8 cellular contexts compared by ENCODE assay signal in genomic region chr2:150486539-150487484, GRCh38. TPM values are rescaled to one million over a fixed set of nuclear protein-coding genes. Genes with fewer than 3 reads are reported as not detected.
DNase-seq lines count a peak whose midpoint lies in the region; ATAC-seq and TF ChIP-seq lines count a peak whose summit lies in the region.

No MANE protein-coding gene starts in this region.

- H3K36me3 Mint-ChIP-seq in stimulated activated naive CD8-positive, alpha-beta T cell treated with anti-CD3 and anti-CD28 coated beads, Interleukin-15, Interleukin-2, amounts not matched to agents 100 ng/mL and 50 ng/mL, for 24 hours (ENCODE audit: low read depth) = no peaks in the 10 kb centered on the region
- no peaks in the 10 kb centered on the region for H3K36me3 Mint-ChIP-seq in glutamatergic neuron (ENCODE audit: unreplicated experiment)
- peaks cover 1% of the 10 kb centered on the region for H3K36me3 Mint-ChIP-seq in progenitor cell of endocrine pancreas (ENCODE audit: insufficient read depth)

- peak overlapping the region; percentile 61 for H3K4me3 Mint-ChIP-seq in stimulated activated naive CD8-positive, alpha-beta T cell treated with anti-CD3 and anti-CD28 coated beads, Interleukin-15, Interleukin-2, amounts not matched to agents 100 ng/mL and 50 ng/mL, for 24 hours
- peak overlapping the region; percentile 94 for H3K4me3 Mint-ChIP-seq in glutamatergic neuron (ENCODE audit: unreplicated experiment)
- peak overlapping the region; percentile 99 for H3K4me3 Mint-ChIP-seq in progenitor cell of endocrine pancreas (ENCODE audit: low read depth)

- peaks cover 11% of the 10 kb centered on the region for H3K4me1 Mint-ChIP-seq in stimulated activated naive CD8-positive, alpha-beta T cell treated with anti-CD3 and anti-CD28 coated beads, Interleukin-15, Interleukin-2, amounts not matched to agents 100 ng/mL and 50 ng/mL, for 24 hours (ENCODE audit: low read depth)
- peaks cover 16% of the 10 kb centered on the region for H3K4me1 Mint-ChIP-seq in glutamatergic neuron (ENCODE audit: low read depth, unreplicated experiment)
- H3K4me1 Mint-ChIP-seq in progenitor cell of endocrine pancreas (ENCODE audit: low read depth) = peaks cover 32% of the 10 kb centered on the region

- no peak overlapping the region for H3K27ac Mint-ChIP-seq in stimulated activated naive CD8-positive, alpha-beta T cell treated with anti-CD3 and anti-CD28 coated beads, Interleukin-15, Interleukin-2, amounts not matched to agents 100 ng/mL and 50 ng/mL, for 24 hours
- H3K27ac Mint-ChIP-seq in glutamatergic neuron (ENCODE audit: unreplicated experiment) (peak overlapping the region; percentile 96), progenitor cell of endocrine pancreas (peak overlapping the region; percentile 98)

- H3K27me3 Mint-ChIP-seq in stimulated activated naive CD8-positive, alpha-beta T cell treated with anti-CD3 and anti-CD28 coated beads, Interleukin-15, Interleukin-2, amounts not matched to agents 100 ng/mL and 50 ng/mL, for 24 hours = peaks cover 67% of the 10 kb centered on the region
- H3K27me3 Mint-ChIP-seq in glutamatergic neuron (ENCODE audit: unreplicated experiment) (no peaks in the 10 kb centered on the region), progenitor cell of endocrine pancreas (no peaks in the 10 kb centered on the region)

- DNase-seq in stimulated activated naive CD8-positive, alpha-beta T cell treated with anti-CD3 and anti-CD28 coated beads, Interleukin-15, Interleukin-2, amounts not matched to agents 100 U/mL and 50 U/mL, for 24 hours = no peak
- DNase-seq in T1000 (lab: John Stamatoyannopoulos, UW) (peak; percentile 32), glutamatergic neuron (peak; percentile 43), progenitor cell of endocrine pancreas (ENCODE audit: low spot score, unreplicated experiment) (peak; percentile 25), middle frontal gyrus (ENCODE audit: extremely low spot score, low spot score) (no peak), NCI-H187 (lab: John Stamatoyannopoulos, UW) (no peak), pons (ENCODE audit: low spot score) (no peak)

- no peak for ATAC-seq in stimulated activated naive CD8-positive, alpha-beta T cell treated with anti-CD3 and anti-CD28 coated beads, Interleukin-15, Interleukin-2, amounts not matched to agents 100 U/mL and 50 U/mL, for 24 hours

- TF ChIP-seq CTCF in glutamatergic neuron (IDR thresholded peaks at IDR 0.05; ENCODE audit: partially characterized antibody, unreplicated experiment) (no peak), progenitor cell of endocrine pancreas (IDR thresholded peaks at IDR 0.05; ENCODE audit: unreplicated experiment) (no peak)

- H3K9me3 Mint-ChIP-seq in stimulated activated naive CD8-positive, alpha-beta T cell treated with anti-CD3 and anti-CD28 coated beads, Interleukin-15, Interleukin-2, amounts not matched to agents 100 ng/mL and 50 ng/mL, for 24 hours = no peaks in the 10 kb centered on the region
- peaks cover 10% of the 10 kb centered on the region for H3K9me3 Mint-ChIP-seq in glutamatergic neuron (ENCODE audit: unreplicated experiment)
- no peaks in the 10 kb centered on the region for H3K9me3 Mint-ChIP-seq in progenitor cell of endocrine pancreas (ENCODE audit: low read depth)

RNA-seq across cellular contexts. Expression of gene RND3, which starts 0.7 kb away (rescaled TPM):
- total RNA-seq in glutamatergic neuron (ENCODE audit: unreplicated experiment) = 49.0 TPM
- total RNA-seq in progenitor cell of endocrine pancreas = 40.3 and 42.5 TPM in 2 replicates

Comparison
In these comparisons a context has a peak if more than half of its experiments do, and no peak if none do; other contexts are left out.
1. DNase-seq: peak in T1000 (single experiment), glutamatergic neuron (single experiment) and progenitor cell of endocrine pancreas (single experiment); none in stimulated activated naive CD8-positive, alpha-beta T cell treated with anti-CD3 and anti-CD28 coated beads, Interleukin-15, Interleukin-2, amounts not matched to agents 100 U/mL and 50 U/mL, for 24 hours (single experiment), middle frontal gyrus (single experiment), NCI-H187 (0 of 2) and pons (single experiment).
2. Peak in every context shown above with its lines, with median percentiles within 50 percentile points of each other: H3K4me3 Mint-ChIP-seq.